ENCODE assay signal across 11 cellular contexts in genomic region chr15:89130194-89130593, GRCh38. TPM values are rescaled to one million over a fixed set of nuclear protein-coding genes. Genes with fewer than 3 reads are reported as not detected.
DNase-seq lines count a peak whose midpoint lies in the region; ATAC-seq, FAIRE-seq and TF ChIP-seq lines count a peak whose summit lies in the region.
"Had no signal": no experiment of that assay in that cellular context is flagged by ENCODE, and none has a peak within 500 bp of the region (broad histone marks: within the 10 kb centered on the region; RNA-seq: fewer than 3 reads in every experiment).

No MANE protein-coding gene starts in this region.

- H3K4me3 ChIP-seq in left lung: no peak overlapping the region

- peak overlapping the region; percentile 58 to 87 for H3K27ac ChIP-seq in left lung

- no peaks in the 10 kb centered on the region for H3K27me3 ChIP-seq in left lung

- TF ChIP-seq POLR2A in GM12891 (IDR thresholded peaks at IDR 0.05; ENCODE audit: low read depth, low read length): no peak

- H3K36me3 ChIP-seq in left lung: peaks cover 0 to 24% of the 10 kb centered on the region in 2 donors

- DNase-seq in GM12891 (ENCODE audit: insufficient read length, low spot score) (no peak), left lung (no peak), cortex of kidney (lab: John Stamatoyannopoulos, UW) (no peak)
- no peak for DNase-seq in stimulated activated CD4-positive, alpha-beta T cell treated with anti-CD3 and anti-CD28 coated beads, Interleukin-2, amount 100 ng/mL, for 48 hours
- no peak for DNase-seq in stimulated activated CD4-positive, alpha-beta T cell treated with anti-CD3 and anti-CD28 coated beads, Interleukin-4, amount 100 ng/mL, for 1 hour
- DNase-seq: NCI-H2029 treated with DMSO at 0.1 percent for 48 hours had no signal

- peaks cover 9 to 76% of the 10 kb centered on the region in 2 donors for H3K4me1 ChIP-seq in left lung

- no peak for TF ChIP-seq CTCF in left lung (IDR thresholded peaks at IDR 0.05)

- ATAC-seq in GM21367 (IDR thresholded peaks at IDR 0.05; ENCODE audit: unreplicated experiment): peak; percentile 45
- ATAC-seq in HG03521 (IDR thresholded peaks at IDR 0.05; ENCODE audit: unreplicated experiment): peak; percentile 80
- no peak for ATAC-seq in left lung
- no peak for ATAC-seq in HG03095 (IDR thresholded peaks at IDR 0.05; ENCODE audit: unreplicated experiment)

- intact Hi-C loops in left lung (cut with DNase I): no loop called here

- peak; percentile 35 for FAIRE-seq in GM12891 (lab: Jason Lieb, UNC)

- H3K9me3 ChIP-seq in left lung: no peaks in the 10 kb centered on the region
- H3K9me3 ChIP-seq: Caco-2, SK-N-SH had no signal

TF ChIP-seq in GM12891, 5 proteins besides CTCF, POLR2A, EP300 and RAD21:
- TF ChIP-seq POU2F2 (IDR thresholded peaks at IDR 0.05; ENCODE audit: low read depth, low read length) (no peak), POLR2AphosphoS5 (IDR thresholded peaks at IDR 0.05; ENCODE audit: low read depth, low read length) (no peak), TAF1 (IDR thresholded peaks at IDR 0.05; ENCODE audit: low read depth, low read length) (no peak), SPI1 (IDR thresholded peaks at IDR 0.05; ENCODE audit: low read depth, low read length) (no peak), PAX5 (IDR thresholded peaks at IDR 0.05; ENCODE audit: insufficient read depth, low read length, severe bottlenecking) (no peak)

RNA-seq across cellular contexts. Expression of gene ABHD2, which starts 41.9 kb away (rescaled TPM):
- polyA plus RNA-seq in GM12891 (2012; ENCODE audit: low read depth, missing spikeins): 5.7 TPM
- 100 to 1,000 TPM; 214 to 231 TPM for total RNA-seq in left lung

Comparison
In these comparisons a context has a peak if more than half of its experiments do, and no peak if none do; other contexts are left out.
1. ATAC-seq: peak in GM21367 (single experiment) and HG03521 (single experiment); none in left lung (single experiment) and HG03095 (single experiment).